In the genomic region with DNA sequence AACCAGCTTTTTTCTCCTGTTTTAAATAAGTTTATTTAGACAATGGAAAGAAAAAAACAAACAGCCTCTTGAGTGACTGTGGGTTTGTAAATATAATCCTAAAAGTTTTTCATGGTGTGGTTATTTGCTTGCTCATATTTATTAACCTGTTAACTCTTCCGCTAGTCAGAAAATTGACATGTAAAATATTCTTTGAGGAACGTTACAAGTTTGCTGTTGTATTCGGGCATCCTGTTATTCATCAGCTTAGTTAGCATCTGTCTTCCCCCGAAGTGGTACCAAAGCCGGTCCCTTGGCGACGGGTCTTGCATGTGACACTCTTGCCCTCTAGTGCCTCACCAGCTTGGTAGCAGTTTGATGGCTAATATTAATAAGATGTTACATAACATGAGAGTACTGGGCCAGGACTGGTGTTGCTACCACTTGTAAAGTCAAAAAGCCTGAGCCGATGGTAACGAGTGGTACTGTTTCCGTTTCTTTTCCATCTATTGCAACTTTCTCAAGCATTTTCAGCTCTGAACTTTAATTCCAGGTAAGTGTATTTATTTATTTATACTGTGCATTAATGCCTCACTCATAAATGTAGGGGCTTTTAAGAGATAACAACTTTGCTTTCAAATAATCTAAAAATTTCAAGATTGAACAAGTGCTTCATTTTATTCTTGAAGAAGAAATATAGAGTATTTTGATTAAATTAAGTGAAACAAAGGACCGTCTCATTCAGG, we compare ENCODE assay signal across 8 cellular contexts. TPM values are rescaled to one million over a fixed set of nuclear protein-coding genes. Genes with fewer than 3 reads are reported as not detected.
DNase-seq lines count a peak whose midpoint lies in the region; ATAC-seq and TF ChIP-seq lines count a peak whose summit lies in the region.

Gene NDST3, plus strand, starts transcription at position 426 of the 725 bp plus-strand sequence. CDS start 19,425 bp downstream, outside the sequence.

- no peaks in the 10 kb centered on the region for H3K9me2 ChIP-seq in hepatocyte (replicated peaks; ENCODE audit: insufficient read depth)

- peak within 1 kb of the TSS; percentile 85 for H3K4me2 ChIP-seq in hepatocyte

- H3K27ac ChIP-seq in angular gyrus (ENCODE audit: low read depth, low read length), result peak within 1 kb of the TSS; percentile 62
- H3K27ac ChIP-seq in hepatocyte, result peak within 1 kb of the TSS; percentile 45
- H3K27ac ChIP-seq in sigmoid colon, result no peak within 1 kb of the TSS

- H2AFZ ChIP-seq in hepatocyte, result peak within 1 kb of the TSS; percentile 79

- TF ChIP-seq POLR2A in sigmoid colon (IDR thresholded peaks at IDR 0.05), result no peak

- H3K27me3 ChIP-seq in hepatocyte (peaks cover 28% of the 10 kb centered on the region), sigmoid colon (peaks cover 0 to 54% (median 18%) of the 10 kb centered on the region in 3 donors)

- peak within 1 kb of the TSS; percentile 58 for H3K4me3 ChIP-seq in hepatocyte
- peak within 1 kb of the TSS; percentile 16 to 54 (median 48) for H3K4me3 ChIP-seq in sigmoid colon

- DNase-seq in AG20443 (ENCODE audit: low spot score), result peak; percentile 38
- DNase-seq in NCI-H526 treated with DMSO at 0.1 percent for 48 hours (lab: John Stamatoyannopoulos, UW), result peak; percentile 50
- DNase-seq in hepatocyte (ENCODE audit: low spot score), result peak; percentile 79
- no peak for DNase-seq in sigmoid colon
- DNase-seq in germinal center (ENCODE audit: low spot score), result no peak

- no peaks in the 10 kb centered on the region for H4K20me1 ChIP-seq in hepatocyte (ENCODE audit: insufficient read depth, poor library complexity, severe bottlenecking)

- H3K36me3 ChIP-seq in hepatocyte (replicated peaks; ENCODE audit: insufficient read depth, low read depth) (no peaks in the 10 kb centered on the region), sigmoid colon (no peaks in the 10 kb centered on the region)

- no peaks in the 10 kb centered on the region for H3K79me2 ChIP-seq in hepatocyte

- intact Hi-C loops in sigmoid colon (cut with DNase I), result no loop called here

- H3K9me3 ChIP-seq in hepatocyte (ENCODE audit: low read depth) (no peaks in the 10 kb centered on the region), sigmoid colon (no peaks in the 10 kb centered on the region)

- TF ChIP-seq CTCF in hepatocyte (IDR thresholded peaks at IDR 0.05; ENCODE audit: poor library complexity) (peak; percentile 66), sigmoid colon (IDR thresholded peaks at IDR 0.05) (no peak)

- WGBS in hepatocyte (ENCODE audit: low lambda C conversion rate, missing lambda C conversion rate), result 18% methylated on average over 11 of the region's 11 CpGs
- WGBS in sigmoid colon, 2 donors, result 14 to 20% methylated on average over 11 of the region's 11 CpGs

- TF ChIP-seq EP300 in sigmoid colon (IDR thresholded peaks at IDR 0.05), result no peak

- peak; percentile 75 for ATAC-seq in GM18498 (IDR thresholded peaks at IDR 0.05; ENCODE audit: unreplicated experiment)
- peak; percentile 75 for ATAC-seq in HG03432 (IDR thresholded peaks at IDR 0.05; ENCODE audit: unreplicated experiment)

- H3K4me1 ChIP-seq in hepatocyte (ENCODE audit: insufficient read depth), result peaks cover 3% of the 10 kb centered on the region
- H3K4me1 ChIP-seq in sigmoid colon, result peaks cover 0 to 15% (median 11%) of the 10 kb centered on the region in 4 donors

RNA-seq across cellular contexts. Expression of gene NDST3, which starts in this region (rescaled TPM):
- total RNA-seq in hepatocyte (1.3 and 1.7 TPM in 2 replicates), sigmoid colon (under 1 TPM in 2 of 4 donors, not detected in 2; under 0.01 TPM)
- polyA plus RNA-seq in hepatocyte (0.83 and 1.6 TPM in 2 replicates), sigmoid colon (under 1 TPM in 1 of 3 donors, not detected in 2; 0.04 TPM)

Comparison
In these comparisons a context has a peak if more than half of its experiments do, and no peak if none do; other contexts are left out.
1. DNase-seq: peak in AG20443 (single experiment), NCI-H526 treated with DMSO at 0.1 percent for 48 hours (single experiment) and hepatocyte (single experiment); none in sigmoid colon (single experiment) and germinal center (single experiment).
2. H3K27ac ChIP-seq: peak in angular gyrus (single experiment) and hepatocyte (single experiment); none in sigmoid colon (0 of 4).